Comparison of ENCODE assay signal across 16 cellular contexts in the genomic region with DNA sequence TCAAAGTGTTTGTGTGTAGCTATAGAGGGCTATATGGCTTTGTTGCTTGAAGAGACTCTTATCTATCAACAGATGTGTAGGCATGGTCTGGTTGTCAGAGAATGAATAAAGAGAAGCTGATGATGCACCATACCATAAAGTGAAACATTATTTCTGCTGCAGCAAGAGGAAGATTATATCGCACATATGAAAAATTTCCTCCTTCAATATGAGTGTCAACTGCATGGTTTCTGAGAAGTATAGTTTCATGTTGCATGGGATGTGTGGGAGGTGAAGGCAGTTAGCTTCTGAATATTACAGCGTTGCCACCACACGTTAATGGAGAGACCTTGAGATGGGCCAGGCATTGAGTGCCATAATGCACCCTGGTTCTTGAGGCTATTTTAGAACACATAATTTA.
A peak's percentile ranks its signal among the peaks of the same experiment; 100 is the strongest.
DNase-seq lines count a peak whose midpoint lies in the region; ATAC-seq and TF ChIP-seq lines count a peak whose summit lies in the region.
"Had no signal": no experiment of that assay in that cellular context is flagged by ENCODE, and none has a peak within 500 bp of the region (broad histone marks: within the 10 kb centered on the region; RNA-seq: fewer than 3 reads in every experiment).

No MANE protein-coding gene starts in this region.

- no peak for TF ChIP-seq CTCF in upper lobe of right lung (IDR thresholded peaks at IDR 0.05)

- no peak overlapping the region for H3K4me3 ChIP-seq in upper lobe of right lung
- H3K4me3 ChIP-seq: PC-9 had no signal

- CTCF ChIA-PET in activated CD4-positive, alpha-beta T cell treated with anti-CD3 and anti-CD28 coated beads, Interleukin-2, amount 10 ng/mL, durations not matched to agents 7 days and 5 days (lab: Charles Lee) = no interaction called here

- no peak overlapping the region for H3K27ac Mint-ChIP-seq in activated CD4-positive, alpha-beta T cell treated with anti-CD3 and anti-CD28 coated beads, Interleukin-2, amount 10 ng/mL, durations not matched to agents 7 days and 5 days
- H3K27ac Mint-ChIP-seq in activated naive CD4-positive, alpha-beta T cell treated with anti-CD3 and anti-CD28 coated beads, Interleukin-2, amount 50 U/mL, for 72 hours = no peak overlapping the region
- H3K27ac Mint-ChIP-seq in activated T-helper 2 cell treated with anti-CD3 and anti-CD28 coated beads, Interferon-gamma antibody, Interleukin-2, Interleukin-4, amounts not matched to agents 10 μg/mL and 5 μg/mL and 100 μg/mL, durations not matched to agents 14 hours and 24 hours and 36 hours = peak overlapping the region; percentile 88
- H3K27ac Mint-ChIP-seq: HFFc6 had no signal

- no peaks in the 10 kb centered on the region for H3K4me1 Mint-ChIP-seq in activated CD4-positive, alpha-beta T cell treated with anti-CD3 and anti-CD28 coated beads, Interleukin-2, amount 10 ng/mL, durations not matched to agents 7 days and 5 days
- peaks cover 44% of the 10 kb centered on the region for H3K4me1 Mint-ChIP-seq in activated T-helper 2 cell treated with anti-CD3 and anti-CD28 coated beads, Interferon-gamma antibody, Interleukin-2, Interleukin-4, amounts not matched to agents 10 μg/mL and 5 μg/mL and 100 μg/mL, durations not matched to agents 14 hours and 24 hours and 36 hours (ENCODE audit: low read depth)

- POLR2A ChIA-PET in activated CD4-positive, alpha-beta T cell treated with anti-CD3 and anti-CD28 coated beads, Interleukin-2, amount 10 ng/mL, durations not matched to agents 7 days and 5 days (lab: Charles Lee) = no interaction called here

- in situ Hi-C loops in KBM-7 (cut with MboI; ENCODE audit: low pct_unique_long_range_greater_than_20kb, low sequenced_read_pairs) = loop anchor here (25.0 kb wide), 1 partner anchor 220 kb away; no protein-coding TSS in a partner anchor

- H3K27me3 Mint-ChIP-seq in activated CD4-positive, alpha-beta T cell treated with anti-CD3 and anti-CD28 coated beads, Interleukin-2, amount 10 ng/mL, durations not matched to agents 7 days and 5 days = no peaks in the 10 kb centered on the region
- H3K27me3 Mint-ChIP-seq in activated T-helper 2 cell treated with anti-CD3 and anti-CD28 coated beads, Interferon-gamma antibody, Interleukin-2, Interleukin-4, amounts not matched to agents 10 μg/mL and 5 μg/mL and 100 μg/mL, durations not matched to agents 14 hours and 24 hours and 36 hours (ENCODE audit: low read depth) = no peaks in the 10 kb centered on the region

- no peaks in the 10 kb centered on the region for H3K36me3 ChIP-seq in upper lobe of right lung

- intact Hi-C loops in activated T-helper 2 cell treated with anti-CD3 and anti-CD28 coated beads, Interferon-gamma antibody, Interleukin-2, Interleukin-4, amounts not matched to agents 10 μg/mL and 5 μg/mL and 100 μg/mL, durations not matched to agents 14 hours and 24 hours and 36 hours (cut with micrococcal nuclease) = loop anchor here (1.0 to 10.0 kb wide), 8 partner anchors 30 to 1728 kb away; a partner anchor contains a TSS
- intact Hi-C loops in upper lobe of right lung (cut with DNase I) = no loop called here

- H3K9me3 ChIP-seq in upper lobe of right lung = no peaks in the 10 kb centered on the region
- H3K9me3 ChIP-seq: Caco-2 had no signal

- H3K36me3 Mint-ChIP-seq in activated CD4-positive, alpha-beta T cell treated with anti-CD3 and anti-CD28 coated beads, Interleukin-2, amount 10 ng/mL, durations not matched to agents 7 days and 5 days (ENCODE audit: low read depth) = no peaks in the 10 kb centered on the region
- H3K36me3 Mint-ChIP-seq in activated naive CD4-positive, alpha-beta T cell treated with anti-CD3 and anti-CD28 coated beads, Interleukin-2, amount 50 U/mL, for 72 hours = no peaks in the 10 kb centered on the region
- H3K36me3 Mint-ChIP-seq in activated T-helper 2 cell treated with anti-CD3 and anti-CD28 coated beads, Interferon-gamma antibody, Interleukin-2, Interleukin-4, amounts not matched to agents 10 μg/mL and 5 μg/mL and 100 μg/mL, durations not matched to agents 14 hours and 24 hours and 36 hours (ENCODE audit: low read depth) = peaks cover 9% of the 10 kb centered on the region

- peak; percentile 52 to 92 for ATAC-seq in activated naive CD4-positive, alpha-beta T cell treated with anti-CD3 and anti-CD28 coated beads, Interleukin-2, amount 50 U/mL, for 72 hours
- ATAC-seq in upper lobe of right lung = no peak

- DNase-seq in activated CD4-positive, alpha-beta T cell treated with anti-CD3 and anti-CD28 coated beads for 48 hours = peak; percentile 43
- DNase-seq in activated CD4-positive, alpha-beta T cell treated with anti-CD3 and anti-CD28 coated beads, Interleukin-2, amount 10 ng/mL, durations not matched to agents 7 days and 5 days = no peak
- DNase-seq in activated naive CD4-positive, alpha-beta T cell treated with anti-CD3 and anti-CD28 coated beads, Interleukin-2, amount 50 U/mL, for 72 hours (ENCODE audit: low spot score in 2 of 2) = no peak
- no peak for DNase-seq in activated naive CD4-positive, alpha-beta T cell (lab: John Stamatoyannopoulos, UW)
- DNase-seq in KBM-7 (peak; percentile 54), NOMO-1 treated with DMSO at 0.1 percent for 48 hours (lab: John Stamatoyannopoulos, UW; ENCODE audit: unreplicated experiment) (no peak), upper lobe of right lung (no peak)
- no peak for DNase-seq in activated T-helper 2 cell treated with anti-CD3 and anti-CD28 coated beads, Interferon-gamma antibody, Interleukin-2, Interleukin-4, amounts not matched to agents 10 μg/mL and 5 μg/mL and 100 μg/mL, durations not matched to agents 14 hours and 24 hours and 36 hours (ENCODE audit: low spot score)
- DNase-seq: Caco-2; HFFc6; NCI-H1105; NCI-H1694 treated with DMSO at 0.1 percent for 48 hours; NCI-H69; NK-92 treated with Interleukin-12 subunit alpha and Interleukin-12 subunit beta, amount 100 ng/mL, for 24 hours; PC-9 had no signal

- H3K27ac ChIP-seq in upper lobe of right lung = no peak overlapping the region
- H3K27ac ChIP-seq: KMS-11, PC-9 had no signal

- H3K4me1 ChIP-seq in upper lobe of right lung = no peaks in the 10 kb centered on the region
- H3K4me1 ChIP-seq: Caco-2 had no signal

- H3K4me3 Mint-ChIP-seq in activated CD4-positive, alpha-beta T cell treated with anti-CD3 and anti-CD28 coated beads, Interleukin-2, amount 10 ng/mL, durations not matched to agents 7 days and 5 days = no peak overlapping the region
- peak overlapping the region; percentile 16 for H3K4me3 Mint-ChIP-seq in activated T-helper 2 cell treated with anti-CD3 and anti-CD28 coated beads, Interferon-gamma antibody, Interleukin-2, Interleukin-4, amounts not matched to agents 10 μg/mL and 5 μg/mL and 100 μg/mL, durations not matched to agents 14 hours and 24 hours and 36 hours (ENCODE audit: low read depth)
- H3K4me3 Mint-ChIP-seq: HFFc6 had no signal

- H3K27me3 ChIP-seq in upper lobe of right lung = no peaks in the 10 kb centered on the region

- H3K9me3 Mint-ChIP-seq in activated CD4-positive, alpha-beta T cell treated with anti-CD3 and anti-CD28 coated beads, Interleukin-2, amount 10 ng/mL, durations not matched to agents 7 days and 5 days = peaks cover 3% of the 10 kb centered on the region
- H3K9me3 Mint-ChIP-seq in activated naive CD4-positive, alpha-beta T cell treated with anti-CD3 and anti-CD28 coated beads, Interleukin-2, amount 50 U/mL, for 72 hours = peaks cover 3 to 4% of the 10 kb centered on the region in 2 donors
- peaks cover 16% of the 10 kb centered on the region for H3K9me3 Mint-ChIP-seq in activated T-helper 2 cell treated with anti-CD3 and anti-CD28 coated beads, Interferon-gamma antibody, Interleukin-2, Interleukin-4, amounts not matched to agents 10 μg/mL and 5 μg/mL and 100 μg/mL, durations not matched to agents 14 hours and 24 hours and 36 hours
- H3K9me3 Mint-ChIP-seq: HFFc6 had no signal

Comparison
In these comparisons a context has a peak if more than half of its experiments do, and no peak if none do; other contexts are left out.
1. DNase-seq: peak in activated CD4-positive, alpha-beta T cell treated with anti-CD3 and anti-CD28 coated beads for 48 hours (single experiment) and KBM-7 (single experiment); none in activated CD4-positive, alpha-beta T cell treated with anti-CD3 and anti-CD28 coated beads, Interleukin-2, amount 10 ng/mL, durations not matched to agents 7 days and 5 days (single experiment), activated naive CD4-positive, alpha-beta T cell treated with anti-CD3 and anti-CD28 coated beads, Interleukin-2, amount 50 U/mL, for 72 hours (0 of 2), activated naive CD4-positive, alpha-beta T cell (0 of 4), activated T-helper 2 cell treated with anti-CD3 and anti-CD28 coated beads, Interferon-gamma antibody, Interleukin-2, Interleukin-4, amounts not matched to agents 10 μg/mL and 5 μg/mL and 100 μg/mL, durations not matched to agents 14 hours and 24 hours and 36 hours (single experiment), NOMO-1 treated with DMSO at 0.1 percent for 48 hours (single experiment) and upper lobe of right lung (single experiment).